In the genomic region with DNA sequence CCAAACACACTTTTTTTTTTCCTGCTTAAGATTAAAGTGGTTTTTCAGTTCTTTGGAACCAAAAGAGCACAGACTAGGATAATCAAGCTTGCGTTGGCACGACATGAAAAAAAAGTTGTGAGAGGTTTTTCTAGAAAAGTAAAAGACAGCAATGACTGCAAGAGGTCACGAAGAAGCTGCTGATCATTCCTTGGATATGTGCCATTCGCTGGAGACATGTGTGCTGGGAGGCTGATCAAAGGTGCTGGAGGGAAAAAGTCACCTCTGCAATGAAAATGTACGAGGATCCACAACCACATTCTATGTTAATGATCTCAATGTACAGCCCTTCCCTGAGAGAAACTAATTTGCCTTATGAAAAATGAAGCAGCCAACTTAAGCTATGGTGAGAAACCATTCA, we compare ENCODE assay signal across 27 cellular contexts. TPM values are rescaled to one million over a fixed set of nuclear protein-coding genes. Genes with fewer than 3 reads are reported as not detected.
DNase-seq lines count a peak whose midpoint lies in the region; ATAC-seq and TF ChIP-seq lines count a peak whose summit lies in the region.
"Had no signal": no experiment of that assay in that cellular context is flagged by ENCODE, and none has a peak within 500 bp of the region (broad histone marks: within the 10 kb centered on the region; RNA-seq: fewer than 3 reads in every experiment).

No MANE protein-coding gene starts in this region.

- peak overlapping the region; percentile 23 for H4K91ac ChIP-seq in IMR-90 (ENCODE audit: insufficient read depth, low read depth, low read length)

- no TSS peak for BruUV-seq in IMR-90 (replicated peaks; lab: Mats Ljungman, UMichigan)

- peak overlapping the region; percentile 75 for H3K4ac ChIP-seq in IMR-90 (ENCODE audit: low read depth, low read length)

- H3K27ac ChIP-seq in BLaER1, result peak overlapping the region; percentile 81
- peak overlapping the region; percentile 39; the same call in 1 of the 2 replicates for H3K27ac ChIP-seq in IMR-90 (ENCODE audit: insufficient read depth, low read length)
- peak overlapping the region; percentile 2 for H3K27ac ChIP-seq in colonic mucosa
- H3K27ac ChIP-seq: epithelial cell of prostate had no signal

- peaks cover 33% of the 10 kb centered on the region for H3K9me1 ChIP-seq in IMR-90 (ENCODE audit: insufficient read depth, low read length)

- H2BK15ac ChIP-seq in IMR-90 (ENCODE audit: low read depth, low read length), result peak overlapping the region; percentile 71; the same call in 2 of the 3 replicates

- no peak for TF ChIP-seq RAD21 in IMR-90 (IDR thresholded peaks at IDR 0.05; ENCODE audit: low read length)

- CTCF ChIA-PET in IMR-90 (lab: Yijun Ruan, JAX), result interaction anchor here (1.3 kb wide), 1 partner anchor 21 kb away, joined by 5 read pairs; no protein-coding TSS in a partner anchor

- H3K36me3 ChIP-seq in BLaER1, result peaks cover 49% of the 10 kb centered on the region
- peaks cover 21% of the 10 kb centered on the region for H3K36me3 ChIP-seq in IMR-90 (ENCODE audit: control insufficient read depth, insufficient read depth, low read length)
- no peaks in the 10 kb centered on the region for H3K36me3 ChIP-seq in colonic mucosa

- peak overlapping the region; percentile 62 for H3K18ac ChIP-seq in IMR-90 (ENCODE audit: low read depth, low read length)

- H3K4me3 Mint-ChIP-seq in neural crest cell (peak overlapping the region; percentile 31), progenitor cell of endocrine pancreas (ENCODE audit: low read depth) (no peak overlapping the region), osteocyte (ENCODE audit: unreplicated experiment) (no peak overlapping the region)
- H3K4me3 Mint-ChIP-seq: activated CD4-positive, alpha-beta memory T cell treated with anti-CD3 and anti-CD28 coated beads, Interleukin-2, amount 10 ng/mL, durations not matched to agents 7 days and 5 days; GM23338 had no signal

- no peak for TF ChIP-seq POLR2A in IMR-90 (IDR thresholded peaks at IDR 0.05; ENCODE audit: low read depth, low read length)

- WGBS in IMR-90 (ENCODE audit: extremely low coverage in 2 of 2, insufficient read length in 1 of 2), 2 experiments, result 84% methylated on average over 3 of the region's 5 CpGs; no CpG with 5 or more reads in 1 of the 2 experiments

- H3K9me3 Mint-ChIP-seq in neural crest cell, result no peaks in the 10 kb centered on the region
- no peaks in the 10 kb centered on the region for H3K9me3 Mint-ChIP-seq in progenitor cell of endocrine pancreas (ENCODE audit: low read depth)
- H3K9me3 Mint-ChIP-seq in osteocyte (ENCODE audit: unreplicated experiment), result no peaks in the 10 kb centered on the region
- H3K9me3 Mint-ChIP-seq: activated CD4-positive, alpha-beta memory T cell treated with anti-CD3 and anti-CD28 coated beads, Interleukin-2, amount 10 ng/mL, durations not matched to agents 7 days and 5 days; CD14-positive monocyte; GM23338 had no signal

- no peak overlapping the region; the same call in 1 of the 2 replicates for H2AK5ac ChIP-seq in IMR-90 (ENCODE audit: low read depth, low read length)

- TF ChIP-seq CTCF in IMR-90 (conservative IDR thresholded peaks at IDR 0.05; ENCODE audit: low read depth, low read length) (no peak), colonic mucosa (IDR thresholded peaks at IDR 0.05) (no peak), neural crest cell (conservative IDR thresholded peaks at IDR 0.05) (no peak), progenitor cell of endocrine pancreas (IDR thresholded peaks at IDR 0.05; ENCODE audit: unreplicated experiment) (no peak), GM13976 (IDR thresholded peaks at IDR 0.05; ENCODE audit: borderline replicate concordance, control extremely low read depth, extremely low read depth, insufficient read depth, missing control alignments) (no peak), osteocyte (IDR thresholded peaks at IDR 0.05) (no peak)

- peak overlapping the region; percentile 46 for H2BK5ac ChIP-seq in IMR-90 (ENCODE audit: low read depth, low read length, poor library complexity, severe bottlenecking)

- H2BK120ac ChIP-seq in IMR-90 (ENCODE audit: low read depth, low read length), result peak overlapping the region; percentile 73; the same call in 1 of the 2 replicates

- H3K9me3 ChIP-seq in BLaER1, result no peaks in the 10 kb centered on the region
- H3K9me3 ChIP-seq in IMR-90 (ENCODE audit: control insufficient read depth, insufficient read depth, low read length), result no peaks in the 10 kb centered on the region
- no peaks in the 10 kb centered on the region for H3K9me3 ChIP-seq in colonic mucosa

- in situ Hi-C loops in IMR-90 (cut with MboI; ENCODE audit: low sequenced_read_pairs) (no loop called here), GM13976 (cut with MboI; ENCODE audit: low sequenced_read_pairs, unreplicated experiment) (no loop called here)

- H2AK9ac ChIP-seq in IMR-90 (replicated peaks; ENCODE audit: low read depth, low read length, poor library complexity), result no peak overlapping the region

- H3K9ac ChIP-seq in BLaER1 (peak overlapping the region; percentile 67), IMR-90 (ENCODE audit: low read depth, low read length) (no peak overlapping the region), colonic mucosa (ENCODE audit: low read depth in 2 of 2, low read length in 2 of 2) (no peak overlapping the region)

- H3K36me3 Mint-ChIP-seq in neural crest cell (ENCODE audit: low read depth) (peaks cover 4% of the 10 kb centered on the region), progenitor cell of endocrine pancreas (ENCODE audit: insufficient read depth) (peaks cover 15% of the 10 kb centered on the region), osteocyte (ENCODE audit: unreplicated experiment) (peaks cover 8% of the 10 kb centered on the region)

- no peak for ATAC-seq in IMR-90 (ENCODE audit: low read depth)
- ATAC-seq: GM12878, GM23338, SK-N-SH treated with all-trans-retinoic acid at 6 μM for 48 hours had no signal

- H2AFZ ChIP-seq in IMR-90 (replicated peaks; ENCODE audit: low read length, poor library complexity), result no peak overlapping the region
- H2AFZ ChIP-seq: GM23338 had no signal

- H3K4me1 Mint-ChIP-seq in neural crest cell (peaks cover 43% of the 10 kb centered on the region), progenitor cell of endocrine pancreas (ENCODE audit: low read depth) (peaks cover 30% of the 10 kb centered on the region), osteocyte (ENCODE audit: unreplicated experiment) (peaks cover 33% of the 10 kb centered on the region)

- peak overlapping the region; percentile 76; the same call in 1 of the 2 replicates for H2BK20ac ChIP-seq in IMR-90 (ENCODE audit: low read depth, low read length)

- H3K27ac Mint-ChIP-seq in neural crest cell (ENCODE audit: unreplicated experiment) (peak overlapping the region; percentile 89), progenitor cell of endocrine pancreas (no peak overlapping the region), osteocyte (ENCODE audit: unreplicated experiment) (no peak overlapping the region)

- H3K56ac ChIP-seq in IMR-90 (ENCODE audit: extremely low read depth, insufficient read depth, low read length), result 0 out of 2 replicates have a peak overlapping the region, but pooled peaks have one; percentile 10

- H3K27me3 Mint-ChIP-seq in neural crest cell (ENCODE audit: low read depth) (no peaks in the 10 kb centered on the region), progenitor cell of endocrine pancreas (no peaks in the 10 kb centered on the region), osteocyte (ENCODE audit: unreplicated experiment) (no peaks in the 10 kb centered on the region)
- H3K27me3 Mint-ChIP-seq: activated CD4-positive, alpha-beta memory T cell treated with anti-CD3 and anti-CD28 coated beads, Interleukin-2, amount 10 ng/mL, durations not matched to agents 7 days and 5 days had no signal

- peak overlapping the region; percentile 34 to 51; a peak in 3 of 4 replicates for H4K8ac ChIP-seq in IMR-90 (ENCODE audit: low read depth in 2 of 2, low read length in 2 of 2)

- H3K23ac ChIP-seq in IMR-90 (ENCODE audit: low read depth, low read length), result peak overlapping the region; percentile 58; the same call in 1 of the 2 replicates

- peak overlapping the region; percentile 79; the same call in 1 of the 2 replicates for H3K14ac ChIP-seq in IMR-90 (replicated peaks; ENCODE audit: low read depth, low read length)

- no peaks in the 10 kb centered on the region for H3K27me3 ChIP-seq in BLaER1
- no peaks in the 10 kb centered on the region for H3K27me3 ChIP-seq in IMR-90 (ENCODE audit: control insufficient read depth, insufficient read depth, low read length)
- no peaks in the 10 kb centered on the region for H3K27me3 ChIP-seq in colonic mucosa

- peaks cover 25 to 86% of the 10 kb centered on the region in 2 experiments for H3K79me1 ChIP-seq in IMR-90 (ENCODE audit: low read depth in 1 of 2, low read length in 2 of 2)

- H3K4me2 ChIP-seq in BLaER1 (peak overlapping the region; percentile 93), IMR-90 (ENCODE audit: low read depth, low read length) (peak overlapping the region; percentile 73)
- H3K4me2 ChIP-seq: GM23338 had no signal

- H3K4me3 ChIP-seq in BLaER1 (peak overlapping the region; percentile 46; the same call in 1 of the 2 replicates), IMR-90 (ENCODE audit: insufficient read depth, low read depth, low read length) (no peak overlapping the region), colonic mucosa (no peak overlapping the region)
- H3K4me3 ChIP-seq: GM23338 had no signal

- DNase-seq in IMR-90 (no peak), colonic mucosa (no peak), neural crest cell (ENCODE audit: low read depth, low spot score) (no peak), progenitor cell of endocrine pancreas (ENCODE audit: low spot score, unreplicated experiment) (no peak), GM13976 (ENCODE audit: low spot score) (no peak), osteocyte (ENCODE audit: extremely low spot score, unreplicated experiment) (no peak), cerebellum (ENCODE audit: low spot score) (no peak)
- DNase-seq: activated CD4-positive, alpha-beta memory T cell treated with anti-CD3 and anti-CD28 coated beads, Interleukin-2, amount 10 ng/mL, durations not matched to agents 7 days and 5 days; activated CD4-positive, alpha-beta T cell treated with anti-CD3 and anti-CD28 coated beads for 1 hour; activated effector memory CD4-positive, alpha-beta T cell treated with anti-CD3 and anti-CD28 coated beads, Interleukin-2, amount 50 U/mL, for 16 hours; Calu3; cerebellar nuclear complex; effector CD8-positive, alpha-beta T cell; EL; Karpas-422; mammary epithelial cell; NCI-H1436; NCI-H748 treated with DMSO at 0.1 percent for 48 hours; RPMI8226; stimulated activated CD4-positive, alpha-beta T cell treated with anti-CD3 and anti-CD28 coated beads, Interleukin-2, amount 100 ng/mL, for 24 hours; T-helper 2 cell had no signal

- H4K20me1 ChIP-seq in BLaER1 (peaks cover 43% of the 10 kb centered on the region), IMR-90 (ENCODE audit: insufficient read depth, low read length) (no peaks in the 10 kb centered on the region)

- dilution Hi-C loops in IMR-90 (cut with HindIII; ENCODE audit: low sequenced_read_pairs, unreplicated experiment), result no loop called here

- intact Hi-C loops in IMR-90 (cut with micrococcal nuclease), result no loop called here
- intact Hi-C loops in colonic mucosa (cut with DNase I), result no loop called here

- H4K5ac ChIP-seq in IMR-90 (ENCODE audit: low read depth, low read length), result peak overlapping the region; percentile 61; the same call in 1 of the 2 replicates

- POLR2A ChIA-PET in IMR-90 (lab: Charles Lee; ENCODE audit: unreplicated experiment), result interaction anchor here (0.7 kb wide), 1 partner anchor 290 kb away, joined by 3 read pairs; no protein-coding TSS in a partner anchor

- H3K4me1 ChIP-seq in BLaER1 (peaks cover 79% of the 10 kb centered on the region), IMR-90 (ENCODE audit: control insufficient read depth, insufficient read depth, low read length) (peaks cover 41% of the 10 kb centered on the region), colonic mucosa (peaks cover 6% of the 10 kb centered on the region)

RNA-seq across cellular contexts. Expression of a gene that starts 5.4 kb away (rescaled TPM):
- 72.2 and 90.9 TPM in 2 replicates for total RNA-seq in IMR-90 (2012; rRNA removed)
- 184 and 201 TPM in 2 replicates for polyA plus RNA-seq in IMR-90 (2012; rRNA removed)
- 129 and 173 TPM in 2 replicates for polyA plus RNA-seq in IMR-90 (2012; cell fraction: cytosol; rRNA removed)
- 171 and 218 TPM in 2 replicates for polyA plus RNA-seq in IMR-90 (2012; cell fraction: nucleus; rRNA removed; ENCODE audit: low replicate concordance)
- total RNA-seq in colonic mucosa, result 10 to 100 TPM; 24.9 to 26.9 TPM
- 202 and 204 TPM in 2 replicates for total RNA-seq in neural crest cell
- total RNA-seq in progenitor cell of endocrine pancreas, result 96.0 and 99.8 TPM in 2 replicates
- total RNA-seq in osteocyte, result 59.4 and 61.8 TPM in 2 replicates
- total RNA-seq in cerebellum, result 35.7 TPM

Comparison
In these comparisons a context has a peak if more than half of its experiments do, and no peak if none do; other contexts are left out.
1. H3K27ac ChIP-seq: peak in every context shown above with its lines; median percentile 81 in BLaER1; 39 in IMR-90; 2 in colonic mucosa.